Comparison of ENCODE assay signal across 8 cellular contexts in genomic region chr14:35045798-35046047, GRCh38. TPM values are rescaled to one million over a fixed set of nuclear protein-coding genes. Genes with fewer than 3 reads are reported as not detected.
DNase-seq lines count a peak whose midpoint lies in the region; TF ChIP-seq lines count a peak whose summit lies in the region.

No MANE protein-coding gene starts in this region.

- H3K27me3 ChIP-seq in iPS-18a (ENCODE audit: control insufficient read depth, insufficient read depth, low read length) (no peaks in the 10 kb centered on the region), stomach (no peaks in the 10 kb centered on the region)

- H3K36me3 Mint-ChIP-seq in activated T-helper 1 cell treated with anti-CD3 and anti-CD28 coated beads, Interleukin-12 subunit alpha, Interleukin-12 subunit beta, Interleukin-2, Interleukin-4 antibody, amounts not matched to agents 30 ng/mL and 10 ng/mL and 1 ng/mL, durations not matched to agents 14 hours and 24 hours and 36 hours (ENCODE audit: low read depth), result peaks cover 11% of the 10 kb centered on the region

- no peaks in the 10 kb centered on the region for H3K27me3 Mint-ChIP-seq in activated T-helper 1 cell treated with anti-CD3 and anti-CD28 coated beads, Interleukin-12 subunit alpha, Interleukin-12 subunit beta, Interleukin-2, Interleukin-4 antibody, amounts not matched to agents 30 ng/mL and 10 ng/mL and 1 ng/mL, durations not matched to agents 14 hours and 24 hours and 36 hours (ENCODE audit: insufficient read depth)

- DNase-seq in SHP77 treated with DMSO at 0.1 percent for 48 hours (lab: John Stamatoyannopoulos, UW) (peak; percentile 21), SHP77 (lab: John Stamatoyannopoulos, UW) (no peak), stomach (no peak), glomerular visceral epithelial cell (ENCODE audit: extremely low spot score) (no peak), D341Med (ENCODE audit: low spot score) (no peak), head of caudate nucleus (no peak)
- DNase-seq in activated T-helper 1 cell treated with anti-CD3 and anti-CD28 coated beads, Interleukin-12 subunit alpha, Interleukin-12 subunit beta, Interleukin-2, Interleukin-4 antibody, amounts not matched to agents 30 ng/mL and 10 ng/mL and 1 ng/mL, durations not matched to agents 14 hours and 24 hours and 36 hours (ENCODE audit: low spot score), result no peak

- H3K27ac ChIP-seq in iPS-18a (ENCODE audit: low read length) (peak overlapping the region; percentile 2), stomach (peak overlapping the region; percentile 82 to 100 (median 99))

- TF ChIP-seq CTCF in stomach (IDR thresholded peaks at IDR 0.05), result no peak

- intact Hi-C loops in activated T-helper 1 cell treated with anti-CD3 and anti-CD28 coated beads, Interleukin-12 subunit alpha, Interleukin-12 subunit beta, Interleukin-2, Interleukin-4 antibody, amounts not matched to agents 30 ng/mL and 10 ng/mL and 1 ng/mL, durations not matched to agents 14 hours and 24 hours and 36 hours (cut with micrococcal nuclease), result loop anchor here (1.0 to 5.0 kb wide), 15 partner anchors 37 to 782 kb away; partner anchors contain the start of genes BRMS1L, CFL2, EAPP and NFKBIA
- intact Hi-C loops in stomach (cut with DNase I; ENCODE audit: low total_unique reads) (no loop called here), head of caudate nucleus (cut with DNase I) (loop anchor here (2.0 to 10.0 kb wide), 4 partner anchors 63 to 362 kb away; partner anchors contain the start of genes BAZ1A, PPP2R3C, PRORP and SRP54)

- TF ChIP-seq EP300 in stomach (IDR thresholded peaks at IDR 0.05), result no peak

- WGBS in stomach, 5 donors, result 0 to 1% (median 0%) methylated on average over 6 of the region's 6 CpGs

- H3K27ac Mint-ChIP-seq in activated T-helper 1 cell treated with anti-CD3 and anti-CD28 coated beads, Interleukin-12 subunit alpha, Interleukin-12 subunit beta, Interleukin-2, Interleukin-4 antibody, amounts not matched to agents 30 ng/mL and 10 ng/mL and 1 ng/mL, durations not matched to agents 14 hours and 24 hours and 36 hours, result peak overlapping the region; percentile 96

- H3K4me3 Mint-ChIP-seq in activated T-helper 1 cell treated with anti-CD3 and anti-CD28 coated beads, Interleukin-12 subunit alpha, Interleukin-12 subunit beta, Interleukin-2, Interleukin-4 antibody, amounts not matched to agents 30 ng/mL and 10 ng/mL and 1 ng/mL, durations not matched to agents 14 hours and 24 hours and 36 hours, result peak overlapping the region; percentile 88

- H3K9me3 Mint-ChIP-seq in activated T-helper 1 cell treated with anti-CD3 and anti-CD28 coated beads, Interleukin-12 subunit alpha, Interleukin-12 subunit beta, Interleukin-2, Interleukin-4 antibody, amounts not matched to agents 30 ng/mL and 10 ng/mL and 1 ng/mL, durations not matched to agents 14 hours and 24 hours and 36 hours, result no peaks in the 10 kb centered on the region

- H3K4me1 ChIP-seq in iPS-18a (ENCODE audit: control insufficient read depth, low read depth, low read length) (peaks cover 5% of the 10 kb centered on the region), stomach (peaks cover 4 to 46% (median 30%) of the 10 kb centered on the region in 4 donors)

- H3K9ac ChIP-seq in iPS-18a (ENCODE audit: low read length), result peak overlapping the region; percentile 62

- H3K4me1 Mint-ChIP-seq in activated T-helper 1 cell treated with anti-CD3 and anti-CD28 coated beads, Interleukin-12 subunit alpha, Interleukin-12 subunit beta, Interleukin-2, Interleukin-4 antibody, amounts not matched to agents 30 ng/mL and 10 ng/mL and 1 ng/mL, durations not matched to agents 14 hours and 24 hours and 36 hours (ENCODE audit: low read depth), result peaks cover 32% of the 10 kb centered on the region

- H3K4me3 ChIP-seq in iPS-18a (ENCODE audit: low read length) (peak overlapping the region; percentile 85), stomach (peak overlapping the region; percentile 51 to 88 (median 82))

- TF ChIP-seq POLR2A in stomach (IDR thresholded peaks at IDR 0.05), result no peak

- H3K36me3 ChIP-seq in iPS-18a (ENCODE audit: control insufficient read depth, low read depth, low read length) (no peaks in the 10 kb centered on the region), stomach (peaks cover 0 to 13% (median 6%) of the 10 kb centered on the region in 4 donors)

- H3K9me3 ChIP-seq in iPS-18a (ENCODE audit: control insufficient read depth, low read depth, low read length) (no peaks in the 10 kb centered on the region), stomach (no peaks in the 10 kb centered on the region)

RNA-seq across cellular contexts. Expression of gene FAM177A1, which starts 0.3 kb away (rescaled TPM):
- total RNA-seq in activated T-helper 1 cell treated with anti-CD3 and anti-CD28 coated beads, Interleukin-12 subunit alpha, Interleukin-12 subunit beta, Interleukin-2, Interleukin-4 antibody, amounts not matched to agents 30 ng/mL and 10 ng/mL and 1 ng/mL, durations not matched to agents 14 hours and 24 hours and 36 hours, result 43.2 and 46.3 TPM in 2 replicates
- 100 to 1,000 TPM in 1 of 5 donors, 10 to 100 TPM in 4; 13.8 to 300 (median 36.6) TPM for total RNA-seq in stomach
- 10 to 100 TPM; 44.5 to 53.5 (median 50.6) TPM for polyA plus RNA-seq in stomach
